Comparison of ENCODE assay signal across 9 cellular contexts in the genomic region with DNA sequence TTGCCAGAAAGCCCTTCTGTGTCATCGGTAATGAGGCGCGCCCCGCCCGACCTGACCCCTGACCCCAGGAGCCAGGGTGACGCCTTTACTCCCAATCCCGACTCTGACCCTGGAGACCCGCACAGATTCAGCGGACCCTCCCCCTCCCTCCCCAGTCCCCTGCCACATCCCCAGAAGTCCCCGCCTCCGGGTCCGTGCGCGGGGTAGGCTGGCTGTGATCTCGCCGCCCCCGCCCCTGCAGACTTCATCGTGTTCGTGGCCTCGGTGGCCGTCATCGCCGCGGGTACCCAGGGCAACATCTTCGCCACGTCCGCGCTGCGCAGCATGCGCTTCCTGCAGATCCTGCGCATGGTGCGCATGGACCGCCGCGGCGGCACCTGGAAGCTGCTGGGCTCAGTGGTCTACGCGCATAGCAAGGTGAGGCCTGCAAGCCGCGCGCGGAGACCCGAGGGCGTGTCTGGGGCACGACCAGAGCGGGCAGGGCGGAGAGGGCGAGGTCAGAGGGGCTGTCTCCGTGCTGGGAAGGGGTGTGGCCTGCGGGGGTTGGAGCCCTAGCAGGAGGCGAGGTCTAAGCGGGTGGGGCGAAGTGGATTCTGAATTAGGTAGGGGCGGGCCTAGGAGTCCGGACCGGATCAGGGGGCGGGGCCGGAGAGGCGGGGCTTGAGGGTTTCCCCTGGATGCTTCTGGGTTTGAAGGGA. TPM values are rescaled to one million over a fixed set of nuclear protein-coding genes. Genes with fewer than 3 reads are reported as not detected.
DNase-seq lines count a peak whose midpoint lies in the region; ATAC-seq and TF ChIP-seq lines count a peak whose summit lies in the region.
"Had no signal": no experiment of that assay in that cellular context is flagged by ENCODE, and none has a peak within 500 bp of the region (broad histone marks: within the 10 kb centered on the region; RNA-seq: fewer than 3 reads in every experiment).

No MANE protein-coding gene starts in this region.

- DNase-seq in NCI-H2029 (lab: John Stamatoyannopoulos, UW) (peak; percentile 96), heart right ventricle (peak; percentile 58 to 63), Ammon's horn (ENCODE audit: low spot score) (no peak), NCI-H2171 treated with DMSO at 0.1 percent for 48 hours (lab: John Stamatoyannopoulos, UW) (no peak)
- DNase-seq in activated T-helper 2 cell treated with anti-CD3 and anti-CD28 coated beads, Interferon-gamma antibody, Interleukin-2, Interleukin-4, amounts not matched to agents 10 μg/mL and 5 μg/mL and 100 μg/mL, durations not matched to agents 14 hours and 24 hours and 36 hours (ENCODE audit: low spot score): peak; percentile 85

- H4K20me1 ChIP-seq in BLaER1: peaks cover 13% of the 10 kb centered on the region

- no peaks in the 10 kb centered on the region for H3K9me3 ChIP-seq in BLaER1
- no peaks in the 10 kb centered on the region for H3K9me3 ChIP-seq in heart right ventricle

- H3K4me2 ChIP-seq in BLaER1: peak overlapping the region; percentile 97

- peak; percentile 81 for ATAC-seq in GM21528 (IDR thresholded peaks at IDR 0.05; ENCODE audit: low FRiP score, unreplicated experiment)
- ATAC-seq in heart right ventricle: peak; percentile 57 to 81 (median 75)

- no peaks in the 10 kb centered on the region for H3K36me3 Mint-ChIP-seq in activated T-helper 2 cell treated with anti-CD3 and anti-CD28 coated beads, Interferon-gamma antibody, Interleukin-2, Interleukin-4, amounts not matched to agents 10 μg/mL and 5 μg/mL and 100 μg/mL, durations not matched to agents 14 hours and 24 hours and 36 hours (ENCODE audit: low read depth)

- H3K4me1 ChIP-seq in BLaER1: peaks cover 32% of the 10 kb centered on the region
- H3K4me1 ChIP-seq in heart right ventricle: peaks cover 5 to 11% (median 7%) of the 10 kb centered on the region in 9 donors
- H3K4me1 ChIP-seq: parathyroid adenoma had no signal

- peaks cover 7% of the 10 kb centered on the region; the same call in 1 of the 2 replicates for H3K27me3 ChIP-seq in BLaER1
- H3K27me3 ChIP-seq in heart right ventricle: peaks cover 0 to 23% (median 8%) of the 10 kb centered on the region in 7 donors

- intact Hi-C loops in activated T-helper 2 cell treated with anti-CD3 and anti-CD28 coated beads, Interferon-gamma antibody, Interleukin-2, Interleukin-4, amounts not matched to agents 10 μg/mL and 5 μg/mL and 100 μg/mL, durations not matched to agents 14 hours and 24 hours and 36 hours (cut with micrococcal nuclease): no loop called here
- intact Hi-C loops in heart right ventricle (cut with DNase I): no loop called here

- H3K36me3 ChIP-seq in BLaER1: no peaks in the 10 kb centered on the region; the same call in 1 of the 2 replicates
- H3K36me3 ChIP-seq in heart right ventricle: no peaks in the 10 kb centered on the region

- H3K27ac ChIP-seq in BLaER1: no peak overlapping the region
- H3K27ac ChIP-seq in heart right ventricle: no peak overlapping the region
- peak overlapping the region in 2 of 21 experiments; percentile 35 to 46 for H3K27ac ChIP-seq in skin epidermis
- H3K27ac ChIP-seq: parathyroid adenoma had no signal

- peak overlapping the region; percentile 38 for H3K27ac Mint-ChIP-seq in activated T-helper 2 cell treated with anti-CD3 and anti-CD28 coated beads, Interferon-gamma antibody, Interleukin-2, Interleukin-4, amounts not matched to agents 10 μg/mL and 5 μg/mL and 100 μg/mL, durations not matched to agents 14 hours and 24 hours and 36 hours

- peaks cover 8% of the 10 kb centered on the region for H3K27me3 Mint-ChIP-seq in activated T-helper 2 cell treated with anti-CD3 and anti-CD28 coated beads, Interferon-gamma antibody, Interleukin-2, Interleukin-4, amounts not matched to agents 10 μg/mL and 5 μg/mL and 100 μg/mL, durations not matched to agents 14 hours and 24 hours and 36 hours (ENCODE audit: low read depth)

- no peaks in the 10 kb centered on the region for H3K9me3 Mint-ChIP-seq in activated T-helper 2 cell treated with anti-CD3 and anti-CD28 coated beads, Interferon-gamma antibody, Interleukin-2, Interleukin-4, amounts not matched to agents 10 μg/mL and 5 μg/mL and 100 μg/mL, durations not matched to agents 14 hours and 24 hours and 36 hours

- H3K4me3 Mint-ChIP-seq in activated T-helper 2 cell treated with anti-CD3 and anti-CD28 coated beads, Interferon-gamma antibody, Interleukin-2, Interleukin-4, amounts not matched to agents 10 μg/mL and 5 μg/mL and 100 μg/mL, durations not matched to agents 14 hours and 24 hours and 36 hours (ENCODE audit: low read depth): peak overlapping the region; percentile 66

- H3K4me3 ChIP-seq in BLaER1 (peak overlapping the region; percentile 67), heart right ventricle (peak overlapping the region; percentile 14 to 57 (median 44)), skin epidermis (peak overlapping the region; percentile 18 to 39 (median 32))

- TF ChIP-seq CTCF in heart right ventricle (IDR thresholded peaks at IDR 0.05): no peak

- 4 to 9% methylated on average over 58 to 59 of the region's 59 CpGs for WGBS in heart right ventricle, 2 donors

- peak overlapping the region; percentile 34; the same call in 1 of the 2 replicates for H3K9ac ChIP-seq in BLaER1
- H3K9ac ChIP-seq: parathyroid adenoma had no signal

- peaks cover 5% of the 10 kb centered on the region for H3K4me1 Mint-ChIP-seq in activated T-helper 2 cell treated with anti-CD3 and anti-CD28 coated beads, Interferon-gamma antibody, Interleukin-2, Interleukin-4, amounts not matched to agents 10 μg/mL and 5 μg/mL and 100 μg/mL, durations not matched to agents 14 hours and 24 hours and 36 hours (ENCODE audit: low read depth)

RNA-seq across cellular contexts. Expression of gene KCNQ4, which starts 34.8 kb away (rescaled TPM):
- 0.57 and 0.78 TPM in 2 replicates for total RNA-seq in activated T-helper 2 cell treated with anti-CD3 and anti-CD28 coated beads, Interferon-gamma antibody, Interleukin-2, Interleukin-4, amounts not matched to agents 10 μg/mL and 5 μg/mL and 100 μg/mL, durations not matched to agents 14 hours and 24 hours and 36 hours
- total RNA-seq in heart right ventricle: 1 to 10 TPM; 1.2 to 3.4 (median 2.1) TPM
- polyA plus RNA-seq in heart right ventricle: 1 to 10 TPM; 1.0 to 3.4 TPM

RNA-seq across cellular contexts. Expression of gene CITED4, which starts 43.8 kb away (rescaled TPM):
- total RNA-seq in activated T-helper 2 cell treated with anti-CD3 and anti-CD28 coated beads, Interferon-gamma antibody, Interleukin-2, Interleukin-4, amounts not matched to agents 10 μg/mL and 5 μg/mL and 100 μg/mL, durations not matched to agents 14 hours and 24 hours and 36 hours: 3.6 and 4.2 TPM in 2 replicates
- total RNA-seq in heart right ventricle: 10 to 100 TPM; 14.4 to 88.8 (median 25.8) TPM
- 10 to 100 TPM in 1 of 2 donors, 1 to 10 TPM in 1; 6.1 to 31.2 TPM for polyA plus RNA-seq in heart right ventricle

Comparison
In these comparisons a context has a peak if more than half of its experiments do, and no peak if none do; other contexts are left out.
1. DNase-seq: peak in NCI-H2029 (single experiment), activated T-helper 2 cell treated with anti-CD3 and anti-CD28 coated beads, Interferon-gamma antibody, Interleukin-2, Interleukin-4, amounts not matched to agents 10 μg/mL and 5 μg/mL and 100 μg/mL, durations not matched to agents 14 hours and 24 hours and 36 hours (single experiment) and heart right ventricle (2 of 2); none in Ammon's horn (single experiment) and NCI-H2171 treated with DMSO at 0.1 percent for 48 hours (single experiment).
2. Peak in every context shown above with its lines, with median percentiles within 50 percentile points of each other: H3K4me3 ChIP-seq.